Comparison of ENCODE assay signal across 1 cellular context in genomic region chr4:173365359-173365996, GRCh38.
TF ChIP-seq lines count a peak whose summit lies in the region.

No MANE protein-coding gene starts in this region.

TF ChIP-seq in HEK293T, 16 proteins besides CTCF, POLR2A, EP300 and RAD21 (continued from another document):
- TF ChIP-seq FOXK2 (IDR thresholded peaks at IDR 0.05): no peak
